Comparison of ENCODE assay signal across 1 cellular context in the genomic region with DNA sequence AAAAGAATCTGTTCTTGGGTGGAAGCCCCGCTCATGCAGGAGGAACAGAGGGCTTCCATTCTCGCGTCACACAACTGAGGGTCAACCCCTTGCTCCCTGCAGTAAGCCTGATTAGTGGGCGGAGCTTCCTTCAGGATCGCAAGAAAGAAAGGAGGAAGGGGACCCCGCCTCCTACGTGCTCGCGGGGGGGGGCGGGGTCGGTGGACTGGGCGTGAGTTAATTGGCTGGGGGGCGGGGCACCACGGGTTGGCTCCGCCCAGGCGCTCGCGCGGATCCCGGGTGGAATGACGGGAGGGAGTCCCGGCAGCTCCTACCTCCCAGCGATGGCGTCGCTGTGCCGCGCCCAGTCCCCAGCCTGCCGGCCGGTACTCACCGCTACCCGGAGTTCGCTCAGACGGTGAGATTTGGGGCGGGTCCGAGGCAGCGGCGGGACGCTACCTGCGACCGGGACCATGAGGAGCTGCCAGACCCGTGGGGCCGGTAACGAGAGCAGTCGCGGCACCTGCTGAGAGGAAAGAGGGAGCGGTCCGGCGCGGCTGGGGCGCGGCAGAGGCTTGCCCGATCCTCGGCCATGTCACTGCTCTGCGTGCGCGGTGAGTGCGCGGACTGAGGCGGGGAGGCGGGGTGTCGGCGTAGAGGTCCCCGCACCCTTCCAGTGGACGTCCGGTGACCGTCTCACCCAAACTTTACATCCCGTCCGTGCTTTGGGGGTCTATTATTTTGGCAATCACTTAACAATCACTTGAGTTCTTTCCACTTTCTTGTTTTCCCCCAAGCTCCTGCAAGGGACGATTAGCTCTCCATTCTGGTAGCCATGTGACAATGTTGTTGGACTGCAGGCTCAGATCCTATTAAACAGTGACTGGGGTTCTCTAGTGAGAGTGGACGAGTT.
TF ChIP-seq lines count a peak whose summit lies in the region.

A gene (plus strand): TSS at position 297 of the 892 bp plus-strand sequence. CDS start 275 bp downstream, at position 572.

TF ChIP-seq in GM23338, 12 proteins besides CTCF, POLR2A, EP300 and RAD21 (continued from another document):
- TF ChIP-seq, protein P1, sequence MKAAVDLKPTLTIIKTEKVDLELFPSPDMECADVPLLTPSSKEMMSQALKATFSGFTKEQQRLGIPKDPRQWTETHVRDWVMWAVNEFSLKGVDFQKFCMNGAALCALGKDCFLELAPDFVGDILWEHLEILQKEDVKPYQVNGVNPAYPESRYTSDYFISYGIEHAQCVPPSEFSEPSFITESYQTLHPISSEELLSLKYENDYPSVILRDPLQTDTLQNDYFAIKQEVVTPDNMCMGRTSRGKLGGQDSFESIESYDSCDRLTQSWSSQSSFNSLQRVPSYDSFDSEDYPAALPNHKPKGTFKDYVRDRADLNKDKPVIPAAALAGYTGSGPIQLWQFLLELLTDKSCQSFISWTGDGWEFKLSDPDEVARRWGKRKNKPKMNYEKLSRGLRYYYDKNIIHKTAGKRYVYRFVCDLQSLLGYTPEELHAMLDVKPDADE (IDR thresholded peaks at IDR 0.05): 0 out of 2 replicates have a peak, but pooled peaks have one; percentile 15
- no peak for TF ChIP-seq EZH2 (IDR thresholded peaks at IDR 0.05; ENCODE audit: low read depth, unreplicated experiment)
- TF ChIP-seq JUNB (IDR thresholded peaks at IDR 0.05; ENCODE audit: unreplicated experiment): no peak
- no peak for TF ChIP-seq STAT1 (IDR thresholded peaks at IDR 0.05; ENCODE audit: unreplicated experiment)
TF ChIP-seq in GM23338: peak in this region for 3.
